In the genomic region with DNA sequence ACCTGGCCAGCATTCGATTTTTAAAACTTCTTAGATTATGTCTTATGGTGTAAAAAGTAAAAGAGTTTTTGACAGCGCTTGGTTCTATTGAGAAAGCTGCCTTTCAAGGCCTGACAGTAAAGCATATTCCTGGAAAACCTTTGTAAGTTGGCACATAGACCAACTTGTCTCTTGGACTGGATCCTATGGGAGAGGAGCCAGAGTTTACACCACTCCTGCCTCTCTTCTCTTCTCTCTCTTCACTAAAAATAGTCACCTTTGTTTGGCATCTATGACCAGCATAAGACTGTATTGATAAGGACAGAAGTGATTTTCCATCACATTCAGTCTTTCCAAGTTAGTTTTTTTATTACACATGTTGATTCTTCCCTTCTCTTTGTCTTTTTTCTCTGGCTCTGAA, we compare ENCODE assay signal across 29 cellular contexts. TPM values are rescaled to one million over a fixed set of nuclear protein-coding genes. Genes with fewer than 3 reads are reported as not detected.
"Had no signal": no experiment of that assay in that cellular context is flagged by ENCODE, and none has a peak within 500 bp of the region (broad histone marks: within the 10 kb centered on the region; RNA-seq: fewer than 3 reads in every experiment).

No MANE protein-coding gene starts in this region.

- ATAC-seq: activated CD8-positive, alpha-beta memory T cell treated with anti-CD3 and anti-CD28 coated beads, Interleukin-2, amount 10 ng/mL, durations not matched to agents 7 days and 5 days; activated CD8-positive, alpha-beta T cell treated with anti-CD3 and anti-CD28 coated beads for 36 hours; sciatic nerve; stimulated activated memory B cell treated with anti-CD40 and anti-IgM and Interleukin-4, amounts not matched to agents 10 μg/mL and 1 μg/mL and 100 μg/mL, for 72 hours had no signal

- FAIRE-seq: small intestine, TTC549 had no signal

- H3K27me3 ChIP-seq: hepatocyte, neutrophil, stomach, suprapubic skin, tibial nerve had no signal

- DNase-seq: activated CD4-positive, alpha-beta T cell treated with anti-CD3 and anti-CD28 coated beads, Interleukin-2, amount 10 ng/mL, durations not matched to agents 7 days and 5 days; activated CD4-positive, CD25-positive, alpha-beta regulatory T cell treated with anti-CD3 and anti-CD28 coated beads, Interleukin-2, amount 50 U/mL, for 72 hours; activated CD8-positive, alpha-beta memory T cell treated with anti-CD3 and anti-CD28 coated beads, Interleukin-2, amount 10 ng/mL, durations not matched to agents 7 days and 5 days; activated CD8-positive, alpha-beta T cell treated with anti-CD3 and anti-CD28 coated beads for 36 hours; activated gamma-delta T cell treated with Interleukin-2 at 50 U/mL for 16 hours; activated T-cell treated with anti-CD3 and anti-CD28 coated beads for 4 hours; anterior cingulate cortex; central memory CD4-positive, alpha-beta T cell; immature natural killer cell; small intestine; stimulated activated CD4-positive, alpha-beta T cell treated with anti-CD3 and anti-CD28 coated beads, Interleukin-2, amount 100 ng/mL, for 24 hours; stomach; T-helper 1 cell; WERI-Rb-1 had no signal

- H3K4me1 ChIP-seq: parathyroid adenoma, stomach, suprapubic skin, tibial nerve had no signal

- H3K9me3 ChIP-seq: neutrophil, stomach, suprapubic skin, tibial nerve had no signal

- H3K4me3 ChIP-seq: hepatocyte, stomach, suprapubic skin, tibial nerve had no signal

- H3K27ac ChIP-seq: epithelial cell of prostate, hepatocyte, neutrophil, parathyroid adenoma, stomach, suprapubic skin, tibial nerve, WERI-Rb-1 had no signal

RNA-seq across cellular contexts. Expression of gene CSRP3, which starts 33.7 kb away (rescaled TPM):
- total RNA-seq: activated CD4-positive, alpha-beta T cell treated with anti-CD3 and anti-CD28 coated beads, Interleukin-2, amount 10 ng/mL, durations not matched to agents 7 days and 5 days; activated CD8-positive, alpha-beta memory T cell treated with anti-CD3 and anti-CD28 coated beads, Interleukin-2, amount 10 ng/mL, durations not matched to agents 7 days and 5 days; activated CD8-positive, alpha-beta T cell treated with anti-CD3 and anti-CD28 coated beads for 36 hours; fibroblast of villous mesenchyme; hepatocyte; kidney epithelial cell; lower leg skin; mononuclear cell; pulmonary artery endothelial cell; sciatic nerve; stomach; suprapubic skin; tibial nerve had no signal
- polyA plus RNA-seq: immature natural killer cell, urinary bladder had no signal
